17 cellular contexts compared by ENCODE assay signal in the genomic region with DNA sequence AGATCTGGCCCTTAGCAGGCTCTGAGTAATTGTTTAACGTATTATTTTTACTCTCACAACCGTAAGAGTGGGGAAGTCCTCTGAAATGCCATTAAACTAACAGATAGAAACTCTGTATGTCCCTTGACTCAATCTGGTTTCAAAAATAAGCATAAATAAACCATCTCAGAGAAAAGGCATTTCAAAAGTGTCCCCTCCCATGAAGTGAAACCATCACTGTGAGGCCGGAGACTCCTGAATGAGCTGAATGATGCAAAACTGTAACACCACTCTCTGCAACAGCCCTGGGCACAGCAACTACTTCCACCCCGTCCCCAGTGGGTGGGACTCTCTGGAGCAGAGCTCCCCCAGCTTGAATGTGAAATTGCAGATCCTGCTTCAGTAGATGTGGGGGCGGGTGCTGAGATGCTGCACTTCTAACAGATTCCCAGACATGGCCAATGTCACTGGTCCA.
DNase-seq lines count a peak whose midpoint lies in the region; ATAC-seq, FAIRE-seq and TF ChIP-seq lines count a peak whose summit lies in the region.
"Had no signal": no experiment of that assay in that cellular context is flagged by ENCODE, and none has a peak within 500 bp of the region (broad histone marks: within the 10 kb centered on the region; RNA-seq: fewer than 3 reads in every experiment).

No MANE protein-coding gene starts in this region.

- H3K9me3 ChIP-seq in T-helper 17 cell (ENCODE audit: control insufficient read depth, low read length, poor library complexity, severe bottlenecking): no peaks in the 10 kb centered on the region
- H3K9me3 ChIP-seq: ascending aorta, SJCRH30 had no signal

- H3K4me3 ChIP-seq in GM06990 (replicated peaks; ENCODE audit: low read depth, low read length): no peak overlapping the region
- H3K4me3 ChIP-seq: ascending aorta, SJCRH30 had no signal

- DNase-seq in GM06990 (ENCODE audit: extremely low read depth, insufficient read length) (peak; percentile 59), GM19239 (ENCODE audit: insufficient read length, low spot score) (peak; percentile 29), activated B cell treated with CpG ODN at 0.5 μM for 24 hours (no peak), kidney glomerular epithelial cell (lab: John Stamatoyannopoulos, UW) (no peak), T-helper 17 cell (no peak), NCI-H82 treated with DMSO at 0.1 percent for 48 hours (lab: John Stamatoyannopoulos, UW; ENCODE audit: unreplicated experiment) (no peak)
- DNase-seq: activated T-cell treated with anti-CD3 and anti-CD28 coated beads, Interleukin-2, amount 50 U/mL, for 72 hours; DMS153; left colon; NCI-H146; NCI-H526 treated with DMSO at 0.1 percent for 48 hours; SJCRH30; stimulated activated CD4-positive, alpha-beta T cell treated with anti-CD3 and anti-CD28 coated beads, Interleukin-2, amount 100 ng/mL, for 24 hours had no signal

- POLR2A ChIA-PET in activated B cell treated with CpG ODN at 0.5 μM for 24 hours (lab: Charles Lee): no interaction called here

- no peaks in the 10 kb centered on the region for H3K27me3 ChIP-seq in GM06990 (replicated peaks; ENCODE audit: control insufficient read depth, insufficient read depth, low read length)
- H3K27me3 ChIP-seq: ascending aorta had no signal

- H3K4me3 Mint-ChIP-seq in activated B cell treated with CpG ODN at 0.5 μM for 24 hours (no peak overlapping the region), T-helper 17 cell (no peak overlapping the region)
- H3K4me3 Mint-ChIP-seq: activated T-cell treated with anti-CD3 and anti-CD28 coated beads, Interleukin-2, amount 50 U/mL, for 72 hours had no signal

- no peaks in the 10 kb centered on the region for H3K36me3 ChIP-seq in GM06990 (ENCODE audit: control insufficient read depth, insufficient read depth, low read length)
- H3K36me3 ChIP-seq: ascending aorta, SJCRH30 had no signal

- TF ChIP-seq CTCF in GM06990 (IDR thresholded peaks at IDR 0.05; ENCODE audit: insufficient read depth, low read length, poor library complexity, severe bottlenecking): no peak
- no peak for TF ChIP-seq CTCF in activated B cell treated with CpG ODN at 0.5 μM for 24 hours (IDR thresholded peaks at IDR 0.05)

- H3K4me1 Mint-ChIP-seq in activated B cell treated with CpG ODN at 0.5 μM for 24 hours (peaks cover 7% of the 10 kb centered on the region), T-helper 17 cell (no peaks in the 10 kb centered on the region)

- intact Hi-C loops in activated B cell treated with CpG ODN at 0.5 μM for 24 hours (cut with micrococcal nuclease): no loop called here

- H3K9me3 Mint-ChIP-seq in activated B cell treated with CpG ODN at 0.5 μM for 24 hours: no peaks in the 10 kb centered on the region

- H3K27ac Mint-ChIP-seq in activated B cell treated with CpG ODN at 0.5 μM for 24 hours: no peak overlapping the region
- no peak overlapping the region for H3K27ac Mint-ChIP-seq in T-helper 17 cell
- H3K27ac Mint-ChIP-seq: activated T-cell treated with anti-CD3 and anti-CD28 coated beads, Interleukin-2, amount 50 U/mL, for 72 hours had no signal

- H3K27me3 Mint-ChIP-seq in activated B cell treated with CpG ODN at 0.5 μM for 24 hours: no peaks in the 10 kb centered on the region
- peaks cover 13% of the 10 kb centered on the region for H3K27me3 Mint-ChIP-seq in T-helper 17 cell

- CTCF ChIA-PET in activated B cell treated with CpG ODN at 0.5 μM for 24 hours (lab: Charles Lee): no interaction called here

- peak; percentile 97 for FAIRE-seq in GM19239 (lab: Jason Lieb, UNC)

- ATAC-seq in HG02973 (IDR thresholded peaks at IDR 0.05; ENCODE audit: unreplicated experiment) (peak; percentile 48), activated B cell treated with CpG ODN at 0.5 μM for 24 hours (ENCODE audit: low read depth) (peak; percentile 21), GM18520 (IDR thresholded peaks at IDR 0.05; ENCODE audit: unreplicated experiment) (no peak), T-helper 17 cell (no peak)
- ATAC-seq: activated CD4-positive, CD25-positive, alpha-beta regulatory T cell treated with anti-CD3 and anti-CD28 coated beads, Interleukin-2, amount 50 U/mL, for 24 hours; left colon had no signal

- no peaks in the 10 kb centered on the region for H3K36me3 Mint-ChIP-seq in activated B cell treated with CpG ODN at 0.5 μM for 24 hours (ENCODE audit: low read depth)
- peaks cover 2% of the 10 kb centered on the region for H3K36me3 Mint-ChIP-seq in T-helper 17 cell (ENCODE audit: low read depth)

Comparison
In these comparisons a context has a peak if more than half of its experiments do, and no peak if none do; other contexts are left out.
1. DNase-seq: peak in GM06990 (single experiment) and GM19239 (single experiment); none in activated B cell treated with CpG ODN at 0.5 μM for 24 hours (single experiment), kidney glomerular epithelial cell (single experiment), T-helper 17 cell (0 of 3) and NCI-H82 treated with DMSO at 0.1 percent for 48 hours (single experiment).
2. ATAC-seq: peak in HG02973 (single experiment) and activated B cell treated with CpG ODN at 0.5 μM for 24 hours (single experiment); none in GM18520 (single experiment) and T-helper 17 cell (single experiment).